Comparison of ENCODE assay signal across 22 cellular contexts in genomic region chr9:127142931-127143464, GRCh38. TPM values are rescaled to one million over a fixed set of nuclear protein-coding genes. Genes with fewer than 3 reads are reported as not detected.
A peak's percentile ranks its signal among the peaks of the same experiment; 100 is the strongest.
DNase-seq lines count a peak whose midpoint lies in the region; ATAC-seq and TF ChIP-seq lines count a peak whose summit lies in the region.
"Had no signal": no experiment of that assay in that cellular context is flagged by ENCODE, and none has a peak within 500 bp of the region (broad histone marks: within the 10 kb centered on the region; RNA-seq: fewer than 3 reads in every experiment).

No MANE protein-coding gene starts in this region.

- H3K36me3 ChIP-seq in lung (ENCODE audit: control insufficient read depth in 2 of 2, insufficient read depth in 2 of 2, low read length in 2 of 2) (no peaks in the 10 kb centered on the region), stomach (no peaks in the 10 kb centered on the region), neural progenitor cell (no peaks in the 10 kb centered on the region)

- no peaks in the 10 kb centered on the region for H3F3A ChIP-seq in neural progenitor cell (ENCODE audit: low read depth)

- no peak overlapping the region for H2AFZ ChIP-seq in neural progenitor cell (replicated peaks)

- no peak for TF ChIP-seq EP300 in stomach (IDR thresholded peaks at IDR 0.05)

- no peaks in the 10 kb centered on the region for H4K20me1 ChIP-seq in neural progenitor cell (ENCODE audit: low read depth)

- WGBS in lung, 2 donors = 66 to 82% methylated on average over 2 of the region's 2 CpGs
- 50 to 63% (median 59%) methylated on average over 2 of the region's 2 CpGs for WGBS in stomach, 5 donors

- no peaks in the 10 kb centered on the region for H3K79me2 ChIP-seq in neural progenitor cell (ENCODE audit: low read depth)

- no peak overlapping the region for H3K4me2 ChIP-seq in neural progenitor cell

- H3K9me3 ChIP-seq in lung (ENCODE audit: control insufficient read depth in 2 of 2, insufficient read depth in 1 of 2, low read length in 1 of 2) (no peaks in the 10 kb centered on the region), stomach (no peaks in the 10 kb centered on the region), neural progenitor cell (ENCODE audit: low read depth) (no peaks in the 10 kb centered on the region)

- no peaks in the 10 kb centered on the region for H3K27me3 Mint-ChIP-seq in neural progenitor cell (ENCODE audit: insufficient read depth, low read depth)

- TF ChIP-seq POLR2A in stomach (IDR thresholded peaks at IDR 0.05) = no peak

- H3K27ac Mint-ChIP-seq in neural progenitor cell = no peak overlapping the region

- H3K27me3 ChIP-seq in lung (ENCODE audit: control insufficient read depth, insufficient read depth) (no peaks in the 10 kb centered on the region), stomach (no peaks in the 10 kb centered on the region), neural progenitor cell (no peaks in the 10 kb centered on the region)

- no peak overlapping the region for H3K4me3 ChIP-seq in lung
- H3K4me3 ChIP-seq in stomach = no peak overlapping the region
- H3K4me3 ChIP-seq in neural progenitor cell = no peak overlapping the region
- H3K4me3 ChIP-seq: K562 had no signal

- peaks cover 2% of the 10 kb centered on the region for H3K9me3 Mint-ChIP-seq in neural progenitor cell
- H3K9me3 Mint-ChIP-seq: CD8-positive, alpha-beta memory T cell had no signal

- H3K4me1 ChIP-seq in lung (ENCODE audit: control insufficient read depth in 2 of 2, insufficient read depth in 2 of 2, low read length in 2 of 2) = peaks cover 0 to 3% of the 10 kb centered on the region in 2 donors
- H3K4me1 ChIP-seq in stomach = no peaks in the 10 kb centered on the region
- H3K4me1 ChIP-seq in neural progenitor cell = peaks cover 15% of the 10 kb centered on the region

- ATAC-seq in lung (ENCODE audit: insufficient read depth, low FRiP score) = no peak
- ATAC-seq in GM19023 (IDR thresholded peaks at IDR 0.05; ENCODE audit: unreplicated experiment) = no peak
- ATAC-seq: K562 had no signal

- H3K9ac ChIP-seq in neural progenitor cell = no peak overlapping the region

- intact Hi-C loops in stomach (cut with DNase I; ENCODE audit: low total_unique reads) = no loop called here

- peaks cover 8% of the 10 kb centered on the region for H3K4me1 Mint-ChIP-seq in neural progenitor cell
- H3K4me1 Mint-ChIP-seq: CD8-positive, alpha-beta memory T cell had no signal

- no peak for TF ChIP-seq CTCF in VCaP (conservative IDR thresholded peaks at IDR 0.05)
- no peak for TF ChIP-seq CTCF in lung (IDR thresholded peaks at IDR 0.05; ENCODE audit: control extremely low read depth, extremely low read depth)
- TF ChIP-seq CTCF in stomach (IDR thresholded peaks at IDR 0.05) = no peak
- TF ChIP-seq CTCF in neural progenitor cell (IDR thresholded peaks at IDR 0.05) = no peak

- H3K27ac ChIP-seq in VCaP (peak overlapping the region; percentile 43), lung (ENCODE audit: low read depth in 1 of 2, low read length in 1 of 2) (no peak overlapping the region), stomach (peak overlapping the region in 2 of 5 donors; percentile 1 to 63), neural progenitor cell (no peak overlapping the region)
- H3K27ac ChIP-seq: C4-2B had no signal

- H3K36me3 Mint-ChIP-seq in neural progenitor cell = no peaks in the 10 kb centered on the region

- peak; percentile 32 for DNase-seq in AG20443 (ENCODE audit: low spot score)
- DNase-seq in lung (ENCODE audit: low spot score) = peak; percentile 15
- DNase-seq in stomach = peak; percentile 4
- DNase-seq in HuH-7.5 (ENCODE audit: low spot score) = no peak
- no peak for DNase-seq in neural progenitor cell (ENCODE audit: low spot score)
- DNase-seq: 8988T; CD8-positive, alpha-beta memory T cell; GDM1; H7; MM.1S; NCI-H1048; NCI-H1417 treated with DMSO at 0.1 percent for 48 hours; NCI-H187; NCI-H2107; NCI-H226; NCI-H510A treated with DMSO at 0.1 percent for 48 hours; NCI-H82 had no signal

- no peak overlapping the region for H3K4me3 Mint-ChIP-seq in neural progenitor cell
- H3K4me3 Mint-ChIP-seq: CD8-positive, alpha-beta memory T cell had no signal

RNA-seq across cellular contexts. Expression of gene ANGPTL2, which starts 20.6 kb away (rescaled TPM):
- total RNA-seq in lung (10 to 100 TPM in 1 of 2 donors, 1 to 10 TPM in 1; 9.5 to 18.8 TPM), stomach (10 to 100 TPM in 4 of 5 donors, 1 to 10 TPM in 1; 7.8 to 26.3 (median 14.0) TPM), neural progenitor cell (ENCODE audit: low replicate concordance) (7.6 and 9.4 TPM in 2 replicates)
- polyA plus RNA-seq in lung (10 to 100 TPM in 1 of 2 donors, 1 to 10 TPM in 1; 7.5 to 12.6 TPM), stomach (1 to 10 TPM; 5.7 to 6.1 (median 5.7) TPM)
- total RNA-seq: CD8-positive, alpha-beta memory T cell; K562; OCI-LY7 had no signal
- polyA plus RNA-seq: CD8-positive, alpha-beta memory T cell; K562 had no signal

Comparison
In these comparisons a context has a peak if more than half of its experiments do, and no peak if none do; other contexts are left out.
1. DNase-seq: peak in AG20443 (single experiment), lung (single experiment) and stomach (single experiment); none in HuH-7.5 (single experiment) and neural progenitor cell (single experiment).